8 cellular contexts compared by ENCODE assay signal in genomic region chr20:53738945-53739798, GRCh38.
A peak's percentile ranks its signal among the peaks of the same experiment; 100 is the strongest.
DNase-seq lines count a peak whose midpoint lies in the region; TF ChIP-seq lines count a peak whose summit lies in the region.

No MANE protein-coding gene starts in this region.

- peaks cover 28% of the 10 kb centered on the region for H3K4me1 ChIP-seq in parathyroid adenoma

- H3K27ac ChIP-seq in parathyroid adenoma: peak overlapping the region; percentile 89

- peak; percentile 35 for DNase-seq in GM10248 (ENCODE audit: extremely low spot score)
- DNase-seq in KG1 (lab: John Stamatoyannopoulos, UW): peak; percentile 39
- DNase-seq in NCI-H2029 (lab: John Stamatoyannopoulos, UW): no peak
- no peak for DNase-seq in NCI-H774 (lab: John Stamatoyannopoulos, UW)
- DNase-seq in nucleus accumbens (lab: John Stamatoyannopoulos, UW): no peak
- DNase-seq in NOMO-1 treated with dmso at 0.1 percent for 144 hours (lab: John Stamatoyannopoulos, UW; ENCODE audit: unreplicated experiment): no peak

- H2AFZ ChIP-seq in parathyroid adenoma: peak overlapping the region; percentile 84

- peak overlapping the region; percentile 3 for H3K4me2 ChIP-seq in parathyroid adenoma (ENCODE audit: low read length)

- no peaks in the 10 kb centered on the region for H3K9me3 ChIP-seq in parathyroid adenoma (ENCODE audit: control insufficient read depth, low read length)

- CTCF ChIA-PET in GM10248 (lab: Yijun Ruan, JAX): interaction anchor here (1.0 to 2.2 kb wide), 8 partner anchors 9 to 160 kb away, joined by 3 to 7 read pairs (median 5); no protein-coding TSS in a partner anchor

- H3K36me3 Mint-ChIP-seq in brain: no peaks in the 10 kb centered on the region

- H3K4me3 Mint-ChIP-seq in brain: peak overlapping the region; percentile 73 to 85 (median 79)

- TF ChIP-seq CTCF in GM10248 (IDR thresholded peaks at IDR 0.05; ENCODE audit: control extremely low read depth, extremely low read depth, low read depth, missing control alignments) (no peak), brain (conservative IDR thresholded peaks at IDR 0.05) (no peak), parathyroid adenoma (IDR thresholded peaks at IDR 0.05) (no peak)

- no peaks in the 10 kb centered on the region for H3K27me3 Mint-ChIP-seq in brain

- POLR2A ChIA-PET in GM10248 (lab: Yijun Ruan, JAX): interaction anchor here (1.7 kb wide), 1 partner anchor 145 kb away, joined by 5 read pairs; the partner anchor contains the start of gene ZNF217

- no peaks in the 10 kb centered on the region for H3K79me2 ChIP-seq in parathyroid adenoma

- peak overlapping the region; percentile 93 to 98 (median 97) for H3K27ac Mint-ChIP-seq in brain

- H3K27me3 ChIP-seq in parathyroid adenoma (ENCODE audit: control insufficient read depth, insufficient read depth, low read length): no peaks in the 10 kb centered on the region

- peak overlapping the region; percentile 18 for H3K4me3 ChIP-seq in parathyroid adenoma (ENCODE audit: low read depth, low read length)

- peaks cover 0 to 3% (median 0%) of the 10 kb centered on the region in 5 experiments for H3K9me3 Mint-ChIP-seq in brain

- no peak overlapping the region for H3K9ac ChIP-seq in parathyroid adenoma

- H3K36me3 ChIP-seq in parathyroid adenoma (ENCODE audit: control insufficient read depth, insufficient read depth, low read length): no peaks in the 10 kb centered on the region

- peaks cover 76% of the 10 kb centered on the region for H3K4me1 Mint-ChIP-seq in brain

Comparison
In these comparisons a context has a peak if more than half of its experiments do, and no peak if none do; other contexts are left out.
1. DNase-seq: peak in GM10248 (single experiment) and KG1 (single experiment); none in NCI-H2029 (single experiment), NCI-H774 (single experiment), nucleus accumbens (0 of 56) and NOMO-1 treated with dmso at 0.1 percent for 144 hours (single experiment).